ENCODE assay signal across 16 cellular contexts in the genomic region with DNA sequence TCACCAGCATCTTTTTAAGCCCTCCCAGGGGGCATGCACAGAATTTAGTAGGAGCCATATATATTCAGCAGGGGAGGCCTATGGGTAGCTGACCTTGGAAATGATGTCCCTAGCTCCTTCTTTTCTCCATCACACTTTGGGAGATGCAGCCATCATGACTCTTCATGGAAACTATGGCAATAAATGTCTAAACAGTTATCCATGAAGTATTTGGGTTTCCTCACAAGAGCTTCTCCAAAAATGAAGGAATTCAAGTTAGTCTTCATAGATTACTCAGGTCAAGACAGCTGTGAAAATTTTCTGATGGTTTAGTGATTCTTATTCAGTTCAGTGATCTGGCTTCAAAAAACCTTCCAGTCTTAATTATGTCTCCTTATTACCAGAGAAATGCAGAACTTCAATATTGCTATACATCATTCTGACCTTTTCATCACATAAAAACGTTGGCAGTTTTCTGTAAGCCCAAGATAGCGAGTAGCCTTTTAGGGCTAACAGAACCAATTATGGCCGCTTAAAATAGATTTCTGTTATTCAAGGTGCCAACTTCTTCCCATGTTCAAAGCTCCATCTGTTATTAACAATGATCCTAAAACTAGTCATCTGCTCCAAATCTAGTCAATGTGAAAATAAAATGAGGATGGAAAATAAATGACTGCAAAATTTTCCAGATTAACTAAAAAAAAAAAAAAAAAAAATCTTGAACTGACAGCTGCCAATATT. TPM values are rescaled to one million over a fixed set of nuclear protein-coding genes. Genes with fewer than 3 reads are reported as not detected.
"Had no signal": no experiment of that assay in that cellular context is flagged by ENCODE, and none has a peak within 500 bp of the region (broad histone marks: within the 10 kb centered on the region; RNA-seq: fewer than 3 reads in every experiment).

No MANE protein-coding gene starts in this region.

- ATAC-seq: body of pancreas; natural killer cell treated with Interleukin-12 subunit alpha and Interleukin-12 subunit beta and Interleukin-15 and Interleukin-18, amount 100 ng/mL, for 72 hours; right lobe of liver; stimulated activated naive B cell treated with anti-CD40 and anti-IgM and Interleukin-4, amounts not matched to agents 10 μg/mL and 1 μg/mL and 100 μg/mL, for 72 hours had no signal

- H3K27ac Mint-ChIP-seq: stimulated activated naive B cell treated with anti-CD40 and anti-IgM and Interleukin-4, amounts not matched to agents 10 μg/mL and 1 μg/mL and 100 μg/mL, for 72 hours had no signal

- H3K9me3 Mint-ChIP-seq: natural killer cell treated with Interleukin-12 subunit alpha and Interleukin-12 subunit beta and Interleukin-15 and Interleukin-18, amount 100 ng/mL, for 72 hours; stimulated activated naive B cell treated with anti-CD40 and anti-IgM and Interleukin-4, amounts not matched to agents 10 μg/mL and 1 μg/mL and 100 μg/mL, for 72 hours; T-helper 2 cell treated with Interferon-gamma antibody and Interleukin-4, amounts not matched to agents 5 μg/mL and 100 μg/mL, for 36 hours had no signal

- H3K27ac ChIP-seq: body of pancreas, neutrophil, parathyroid adenoma, right lobe of liver had no signal

- DNase-seq: activated gamma-delta T cell treated with Interleukin-2 at 50 U/mL for 16 hours; body of pancreas; foreskin melanocyte; glutamatergic neuron; islet precursor cell; right lobe of liver; stimulated activated CD4-positive, alpha-beta T cell treated with anti-CD3 and anti-CD28 coated beads, Interleukin-4, amount 100 ng/mL, for 4 hours; stimulated activated naive B cell treated with anti-CD40 and anti-IgM and Interleukin-4, amounts not matched to agents 10 μg/mL and 1 μg/mL and 100 μg/mL, for 72 hours had no signal

- H3K4me3 ChIP-seq: body of pancreas, dorsolateral prefrontal cortex, lung, right lobe of liver had no signal

- H3K4me3 Mint-ChIP-seq: natural killer cell treated with Interleukin-12 subunit alpha and Interleukin-12 subunit beta and Interleukin-15 and Interleukin-18, amount 100 ng/mL, for 72 hours; stimulated activated naive B cell treated with anti-CD40 and anti-IgM and Interleukin-4, amounts not matched to agents 10 μg/mL and 1 μg/mL and 100 μg/mL, for 72 hours had no signal

- H3K27me3 Mint-ChIP-seq: activated naive CD8-positive, alpha-beta T cell; natural killer cell treated with Interleukin-12 subunit alpha and Interleukin-12 subunit beta and Interleukin-15 and Interleukin-18, amount 100 ng/mL, for 72 hours; stimulated activated naive B cell treated with anti-CD40 and anti-IgM and Interleukin-4, amounts not matched to agents 10 μg/mL and 1 μg/mL and 100 μg/mL, for 72 hours had no signal

RNA-seq across cellular contexts. Expression of a gene that starts 52.5 kb away (rescaled TPM):
- total RNA-seq: cardiac septum had no signal
